In genomic region chr15:77573826-77574225, GRCh38 we compare ENCODE assay signal across 26 cellular contexts. TPM values are rescaled to one million over a fixed set of nuclear protein-coding genes. Genes with fewer than 3 reads are reported as not detected.
"Had no signal": no experiment of that assay in that cellular context is flagged by ENCODE, and none has a peak within 500 bp of the region (broad histone marks: within the 10 kb centered on the region; RNA-seq: fewer than 3 reads in every experiment).

No MANE protein-coding gene starts in this region.

- H3K4me2 ChIP-seq: KMS-11 had no signal

- H3K27ac Mint-ChIP-seq: activated CD8-positive, alpha-beta T cell treated with anti-CD3 and anti-CD28 coated beads, Interleukin-2, amount 10 ng/mL, durations not matched to agents 7 days and 5 days; activated naive CD4-positive, alpha-beta T cell treated with anti-CD3 and anti-CD28 coated beads, Interleukin-2, amount 50 U/mL, for 24 hours; activated T-cell treated with anti-CD3 and anti-CD28 coated beads, Interleukin-2, amount 50 U/mL, for 24 hours; activated T-helper 1 cell treated with anti-CD3 and anti-CD28 coated beads, Interleukin-12 subunit alpha, Interleukin-12 subunit beta, Interleukin-2, Interleukin-4 antibody, amounts not matched to agents 30 ng/mL and 10 ng/mL and 1 ng/mL, durations not matched to agents 14 hours and 24 hours and 36 hours; T-helper 1 cell treated with Interleukin-12 subunit alpha and Interleukin-12 subunit beta and Interleukin-4 antibody, amounts not matched to agents 30 μg/mL and 1 μg/mL, for 36 hours had no signal

- H3K27me3 Mint-ChIP-seq: activated T-cell treated with anti-CD3 and anti-CD28 coated beads, Interleukin-2, amount 50 U/mL, for 24 hours had no signal

- H3K4me3 Mint-ChIP-seq: activated CD8-positive, alpha-beta T cell treated with anti-CD3 and anti-CD28 coated beads, Interleukin-2, amount 10 ng/mL, durations not matched to agents 7 days and 5 days; activated naive CD4-positive, alpha-beta T cell treated with anti-CD3 and anti-CD28 coated beads, Interleukin-2, amount 50 U/mL, for 24 hours; activated T-cell treated with anti-CD3 and anti-CD28 coated beads, Interleukin-2, amount 50 U/mL, for 24 hours; activated T-helper 1 cell treated with anti-CD3 and anti-CD28 coated beads, Interleukin-12 subunit alpha, Interleukin-12 subunit beta, Interleukin-2, Interleukin-4 antibody, amounts not matched to agents 30 ng/mL and 10 ng/mL and 1 ng/mL, durations not matched to agents 14 hours and 24 hours and 36 hours; central memory CD8-positive, alpha-beta T cell; T-helper 1 cell treated with Interleukin-12 subunit alpha and Interleukin-12 subunit beta and Interleukin-4 antibody, amounts not matched to agents 30 μg/mL and 1 μg/mL, for 36 hours had no signal

- DNase-seq: activated CD4-positive, alpha-beta T cell treated with anti-CD3 and anti-CD28 coated beads for 48 hours; activated CD4-positive, alpha-beta T cell treated with anti-CD3 and anti-CD28 coated beads, Interleukin-2, amount 50 U/mL, for 4 hours; activated CD4-positive, CD25-positive, alpha-beta regulatory T cell treated with anti-CD3 and anti-CD28 coated beads, Interleukin-2, amount 50 U/mL, for 72 hours; activated CD8-positive, alpha-beta T cell treated with anti-CD3 and anti-CD28 coated beads, Interleukin-2, amount 10 ng/mL, durations not matched to agents 7 days and 5 days; activated effector memory CD4-positive, alpha-beta T cell treated with Interleukin-2 at 50 U/mL for 16 hours; activated naive CD4-positive, alpha-beta T cell; activated T-cell treated with anti-CD3 and anti-CD28 coated beads, Interleukin-2, amount 50 U/mL, for 24 hours; amniotic stem cell; body of pancreas; NCI-H1092 treated with DMSO at 0.1 percent for 48 hours; NCI-H1417 treated with DMSO at 0.1 percent for 48 hours; NCI-H1694; NCI-H2029; NCI-H2107; NCI-H2227 treated with DMSO at 0.1 percent for 48 hours; NCI-H446 treated with DMSO at 0.1 percent for 48 hours; NCI-H524 treated with DMSO at 0.1 percent for 48 hours; Peyer's patch; SHP77 treated with DMSO at 0.1 percent for 48 hours had no signal

- H3K9me3 Mint-ChIP-seq: activated naive CD4-positive, alpha-beta T cell treated with anti-CD3 and anti-CD28 coated beads, Interleukin-2, amount 50 U/mL, for 24 hours; activated T-cell treated with anti-CD3 and anti-CD28 coated beads, Interleukin-2, amount 50 U/mL, for 24 hours; activated T-helper 1 cell treated with anti-CD3 and anti-CD28 coated beads, Interleukin-12 subunit alpha, Interleukin-12 subunit beta, Interleukin-2, Interleukin-4 antibody, amounts not matched to agents 30 ng/mL and 10 ng/mL and 1 ng/mL, durations not matched to agents 14 hours and 24 hours and 36 hours; central memory CD8-positive, alpha-beta T cell; T-helper 1 cell treated with Interleukin-12 subunit alpha and Interleukin-12 subunit beta and Interleukin-4 antibody, amounts not matched to agents 30 μg/mL and 1 μg/mL, for 36 hours had no signal

- H3K9me3 ChIP-seq: ascending aorta, body of pancreas, Peyer's patch had no signal

- H3K4me1 Mint-ChIP-seq: activated naive CD4-positive, alpha-beta T cell treated with anti-CD3 and anti-CD28 coated beads, Interleukin-2, amount 50 U/mL, for 24 hours; central memory CD8-positive, alpha-beta T cell had no signal

- H3K9ac ChIP-seq: KMS-11 had no signal

- H3K4me1 ChIP-seq: ascending aorta had no signal

- H3K36me3 ChIP-seq: ascending aorta, Peyer's patch had no signal

- H3K4me3 ChIP-seq: ascending aorta, body of pancreas, Peyer's patch had no signal

- H3K27ac ChIP-seq: ascending aorta, body of pancreas, KMS-11, Peyer's patch had no signal

- ATAC-seq: activated CD8-positive, alpha-beta T cell treated with anti-CD3 and anti-CD28 coated beads, Interleukin-2, amount 10 ng/mL, durations not matched to agents 7 days and 5 days; body of pancreas had no signal

- H3K27me3 ChIP-seq: ascending aorta, body of pancreas, Peyer's patch had no signal

- H3K36me3 Mint-ChIP-seq: activated naive CD4-positive, alpha-beta T cell treated with anti-CD3 and anti-CD28 coated beads, Interleukin-2, amount 50 U/mL, for 24 hours had no signal

RNA-seq across cellular contexts. Expression of gene LINGO1, which starts 58.9 kb away (rescaled TPM):
- total RNA-seq: activated CD8-positive, alpha-beta T cell treated with anti-CD3 and anti-CD28 coated beads, Interleukin-2, amount 10 ng/mL, durations not matched to agents 7 days and 5 days; activated T-helper 1 cell treated with anti-CD3 and anti-CD28 coated beads, Interleukin-12 subunit alpha, Interleukin-12 subunit beta, Interleukin-2, Interleukin-4 antibody, amounts not matched to agents 30 ng/mL and 10 ng/mL and 1 ng/mL, durations not matched to agents 14 hours and 24 hours and 36 hours; MCF 10A had no signal
